In genomic region chr22:27252282-27253049, GRCh38 we compare ENCODE assay signal across 10 cellular contexts.
A peak's percentile ranks its signal among the peaks of the same experiment; 100 is the strongest.
DNase-seq lines count a peak whose midpoint lies in the region; ATAC-seq lines count a peak whose summit lies in the region.
"Had no signal": no experiment of that assay in that cellular context is flagged by ENCODE, and none has a peak within 500 bp of the region (broad histone marks: within the 10 kb centered on the region; RNA-seq: fewer than 3 reads in every experiment).

No MANE protein-coding gene starts in this region.

- H3K9me2 ChIP-seq in GM23248 (ENCODE audit: insufficient read depth) = no peaks in the 10 kb centered on the region

- no peak overlapping the region for H3K23ac ChIP-seq in mesendoderm (ENCODE audit: low read length)

- H2BK15ac ChIP-seq in mesendoderm (replicated peaks; ENCODE audit: low read depth) = no peak overlapping the region

- H3K79me2 ChIP-seq in GM23248 (ENCODE audit: insufficient read depth) (no peaks in the 10 kb centered on the region), mesendoderm (ENCODE audit: control insufficient read depth, insufficient read depth, low read length) (no peaks in the 10 kb centered on the region)

- H3K9ac ChIP-seq in GM23248 (no peak overlapping the region), adipocyte (ENCODE audit: low read length) (no peak overlapping the region), mesendoderm (ENCODE audit: low read length) (no peak overlapping the region)

- H4K20me1 ChIP-seq in GM23248 (ENCODE audit: insufficient read depth) = no peaks in the 10 kb centered on the region

- in situ Hi-C loops in GM23248 (cut with MboI) = no loop called here

- no peak overlapping the region for H2BK5ac ChIP-seq in mesendoderm (ENCODE audit: low read length)

- H4K8ac ChIP-seq in mesendoderm (ENCODE audit: low read depth, low read length) = no peak overlapping the region

- no peak overlapping the region for H4K5ac ChIP-seq in mesendoderm (ENCODE audit: low read length)

- H3K27me3 ChIP-seq in GM23248 (replicated peaks; ENCODE audit: insufficient read depth) (no peaks in the 10 kb centered on the region), adipocyte (replicated peaks; ENCODE audit: control insufficient read depth, insufficient read depth, low read length) (no peaks in the 10 kb centered on the region), right cardiac atrium (ENCODE audit: control insufficient read depth, insufficient read depth) (no peaks in the 10 kb centered on the region), H7 (ENCODE audit: control insufficient read depth, insufficient read depth, low read length) (no peaks in the 10 kb centered on the region), mesendoderm (ENCODE audit: insufficient read depth, low read length, poor library complexity) (no peaks in the 10 kb centered on the region)

- DNase-seq in A172 (ENCODE audit: low spot score) (peak; percentile 52), GM23248 (peak; percentile 95), adipocyte (ENCODE audit: low read depth) (peak; percentile 77), right cardiac atrium (peak in 2 of 3 donors; percentile 65 to 73), medulla oblongata (ENCODE audit: extremely low spot score) (no peak), H7 (no peak), mesendoderm (no peak)
- DNase-seq: heart right ventricle had no signal

- no peaks in the 10 kb centered on the region for H3K79me1 ChIP-seq in mesendoderm (ENCODE audit: low read length)

- no peak overlapping the region for H2BK120ac ChIP-seq in mesendoderm (ENCODE audit: low read depth, low read length)

- H3K18ac ChIP-seq in mesendoderm (ENCODE audit: low read length) = no peak overlapping the region

- peak overlapping the region; percentile 54 for H3K27ac ChIP-seq in GM23248
- no peak overlapping the region for H3K27ac ChIP-seq in right cardiac atrium (ENCODE audit: low read length)
- H3K27ac ChIP-seq in mesendoderm (ENCODE audit: low read depth, low read length) = no peak overlapping the region

- H3K4ac ChIP-seq in mesendoderm (ENCODE audit: low read depth, low read length) = no peak overlapping the region

- no peak overlapping the region for H2AFZ ChIP-seq in GM23248

- peaks cover 13% of the 10 kb centered on the region for H3K4me1 ChIP-seq in GM23248 (ENCODE audit: insufficient read depth)
- H3K4me1 ChIP-seq in adipocyte (ENCODE audit: control insufficient read depth, insufficient read depth, low read length) = peaks cover 9% of the 10 kb centered on the region
- H3K4me1 ChIP-seq in right cardiac atrium (ENCODE audit: control insufficient read depth, insufficient read depth, low read length) = peaks cover 3% of the 10 kb centered on the region
- no peaks in the 10 kb centered on the region for H3K4me1 ChIP-seq in mesendoderm (ENCODE audit: control insufficient read depth, low read depth, low read length)
- H3K4me1 ChIP-seq: Caco-2 had no signal

- no peak overlapping the region for H3K4me3 ChIP-seq in GM23248
- peak overlapping the region; percentile 14 for H3K4me3 ChIP-seq in adipocyte (ENCODE audit: low read length)
- no peak overlapping the region for H3K4me3 ChIP-seq in right cardiac atrium (ENCODE audit: low read length)
- no peak overlapping the region for H3K4me3 ChIP-seq in H7 (ENCODE audit: insufficient read depth, low read depth, low read length)
- H3K4me3 ChIP-seq in mesendoderm (ENCODE audit: low read length) = no peak overlapping the region
- H3K4me3 ChIP-seq: heart right ventricle had no signal

- peaks cover 30% of the 10 kb centered on the region for H3F3A ChIP-seq in GM23248 (ENCODE audit: insufficient read depth)

- ATAC-seq in right cardiac atrium (peak; percentile 29 to 31), HG03469 (IDR thresholded peaks at IDR 0.05; ENCODE audit: unreplicated experiment) (no peak)

- no peak overlapping the region for H3K4me2 ChIP-seq in GM23248 (ENCODE audit: unreplicated experiment)
- no peak overlapping the region for H3K4me2 ChIP-seq in mesendoderm (ENCODE audit: low read length)

- H2AK5ac ChIP-seq in mesendoderm (ENCODE audit: low read length) = no peak overlapping the region

- H3K36me3 ChIP-seq in GM23248 (ENCODE audit: low read depth) (no peaks in the 10 kb centered on the region), adipocyte (ENCODE audit: control insufficient read depth, insufficient read depth, low read length, severe bottlenecking) (no peaks in the 10 kb centered on the region), H7 (replicated peaks; ENCODE audit: control insufficient read depth, insufficient read depth, low read length) (no peaks in the 10 kb centered on the region), mesendoderm (ENCODE audit: control insufficient read depth, insufficient read depth, low read length) (no peaks in the 10 kb centered on the region)
- H3K36me3 ChIP-seq: heart right ventricle had no signal

- intact Hi-C loops in right cardiac atrium (cut with DNase I) = no loop called here

- WGBS in GM23248 (ENCODE audit: low coverage in 1 of 2, low lambda C conversion rate in 2 of 2, missing lambda C conversion rate in 2 of 2), 2 experiments = 43 to 45% methylated on average over 9 of the region's 9 CpGs
- WGBS in right cardiac atrium = 83% methylated on average over 9 of the region's 9 CpGs
- WGBS in mesendoderm (ENCODE audit: extremely low coverage, insufficient coverage, low lambda C conversion rate) = no CpG with 5 or more reads among the region's 9 CpGs

- no peak overlapping the region for H3K56ac ChIP-seq in mesendoderm (ENCODE audit: low read length)

- H3K9me3 ChIP-seq in GM23248 (ENCODE audit: low read depth) = no peaks in the 10 kb centered on the region
- peaks cover 45% of the 10 kb centered on the region for H3K9me3 ChIP-seq in adipocyte (ENCODE audit: control insufficient read depth, low read length)
- H3K9me3 ChIP-seq in right cardiac atrium (ENCODE audit: control insufficient read depth, low read length) = peaks cover 2% of the 10 kb centered on the region

Comparison
In these comparisons a context has a peak if more than half of its experiments do, and no peak if none do; other contexts are left out.
1. DNase-seq: peak in A172 (single experiment), GM23248 (single experiment), adipocyte (single experiment) and right cardiac atrium (2 of 3); none in medulla oblongata (single experiment), H7 (single experiment) and mesendoderm (single experiment).